In the genomic region with DNA sequence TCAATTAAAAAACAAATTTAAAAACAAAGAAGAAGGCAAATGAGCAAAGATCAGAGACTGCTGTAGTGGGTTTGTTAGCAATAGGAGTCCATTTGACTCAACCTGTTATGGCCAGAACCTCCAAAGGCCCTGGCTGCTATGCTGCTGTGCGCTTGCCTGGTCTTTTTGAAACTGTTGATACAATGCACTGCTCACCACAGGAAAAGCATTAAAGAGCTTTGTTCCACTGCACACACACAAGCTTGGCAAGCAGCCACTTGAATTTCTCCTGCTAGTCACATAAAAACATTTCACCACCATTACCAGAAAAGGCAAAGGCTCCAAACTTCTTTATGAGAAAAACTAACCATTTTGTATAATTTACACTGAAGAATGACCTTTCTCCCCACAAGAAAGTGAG, we compare ENCODE assay signal across 16 cellular contexts.
DNase-seq lines count a peak whose midpoint lies in the region; ATAC-seq, FAIRE-seq and TF ChIP-seq lines count a peak whose summit lies in the region.
"Had no signal": no experiment of that assay in that cellular context is flagged by ENCODE, and none has a peak within 500 bp of the region (broad histone marks: within the 10 kb centered on the region; RNA-seq: fewer than 3 reads in every experiment).

No MANE protein-coding gene starts in this region.

- H3K9me1 ChIP-seq in endothelial cell of umbilical vein (replicated peaks; ENCODE audit: control insufficient read depth, extremely low read depth, insufficient read depth, low read length): no peaks in the 10 kb centered on the region

- in situ Hi-C loops in GM13977 (cut with MboI; ENCODE audit: low pct_unique_long_range_greater_than_20kb, low sequenced_read_pairs, unreplicated experiment): no loop called here

- H3K79me2 ChIP-seq in endothelial cell of umbilical vein (ENCODE audit: control insufficient read depth, insufficient read depth, low read length): no peaks in the 10 kb centered on the region
- H3K79me2 ChIP-seq: parathyroid adenoma had no signal

- no peak overlapping the region for H3K4me2 ChIP-seq in endothelial cell of umbilical vein (ENCODE audit: insufficient read depth, low read length)
- H3K4me2 ChIP-seq: BLaER1 had no signal

- H3K27me3 ChIP-seq in endothelial cell of umbilical vein (ENCODE audit: control insufficient read depth in 2 of 2, insufficient read depth in 2 of 2, low read length in 2 of 2): no peaks in the 10 kb centered on the region
- H3K27me3 ChIP-seq: adrenal gland, BLaER1, testis had no signal

- CTCF ChIA-PET in endothelial cell of umbilical vein (lab: Charles Lee): no interaction called here

- no peak for TF ChIP-seq CTCF in endothelial cell of umbilical vein (IDR thresholded peaks at IDR 0.05; ENCODE audit: extremely low read depth in 1 of 2, insufficient read depth in 1 of 2, low read depth in 1 of 2, low read length in 2 of 2)
- TF ChIP-seq CTCF in GM13977 (IDR thresholded peaks at IDR 0.05; ENCODE audit: extremely low read depth, insufficient read depth, missing control alignments): no peak

- intact Hi-C loops in endothelial cell of umbilical vein (cut with micrococcal nuclease): no loop called here

- no peak overlapping the region for H3K27ac ChIP-seq in endothelial cell of umbilical vein (ENCODE audit: insufficient read depth, low read depth, low read length)
- H3K27ac ChIP-seq: adrenal gland, BLaER1, parathyroid adenoma, testis had no signal

- no peaks in the 10 kb centered on the region for H4K20me1 ChIP-seq in endothelial cell of umbilical vein (replicated peaks; ENCODE audit: control insufficient read depth, extremely low read depth, insufficient read depth, low read length)
- H4K20me1 ChIP-seq: BLaER1 had no signal

- no peaks in the 10 kb centered on the region for H3K36me3 ChIP-seq in endothelial cell of umbilical vein (ENCODE audit: control insufficient read depth in 2 of 2, extremely low read depth in 1 of 2, insufficient read depth in 2 of 2, low read length in 2 of 2)
- H3K36me3 ChIP-seq: adrenal gland, BLaER1 had no signal

- no peak for FAIRE-seq in endothelial cell of umbilical vein (lab: Jason Lieb, UNC)
- no peak for FAIRE-seq in H54 (lab: Jason Lieb, UNC)

- H3K4me3 ChIP-seq in endothelial cell of umbilical vein (replicated peaks in 1 of 3; ENCODE audit: insufficient read depth in 1 of 3, low read depth in 1 of 3, low read length in 3 of 3): no peak overlapping the region
- H3K4me3 ChIP-seq: adrenal gland, BLaER1, testis had no signal

- H2AFZ ChIP-seq in endothelial cell of umbilical vein (ENCODE audit: low read depth, low read length): no peak overlapping the region
- H2AFZ ChIP-seq: parathyroid adenoma had no signal

- ATAC-seq in HG03432 (IDR thresholded peaks at IDR 0.05; ENCODE audit: unreplicated experiment): peak; percentile 48
- ATAC-seq: HCT116 had no signal

- BruUV-seq in endothelial cell of umbilical vein (replicated peaks; lab: Mats Ljungman, UMichigan): no TSS peak

- no peaks in the 10 kb centered on the region for H3K4me1 ChIP-seq in endothelial cell of umbilical vein (ENCODE audit: control insufficient read depth, extremely low read depth, insufficient read depth, low read length)
- H3K4me1 ChIP-seq: adrenal gland, BLaER1, parathyroid adenoma, testis had no signal

- no peak overlapping the region for H3K9ac ChIP-seq in endothelial cell of umbilical vein (replicated peaks; ENCODE audit: extremely low read depth, insufficient read depth, low read length)
- H3K9ac ChIP-seq: BLaER1, parathyroid adenoma had no signal

- dilution Hi-C loops in endothelial cell of umbilical vein (cut with MboI; ENCODE audit: extremely low pct_ligation_motif_present, low sequenced_read_pairs): no loop called here

- peak; percentile 89 for DNase-seq in NCI-H748 (lab: John Stamatoyannopoulos, UW; ENCODE audit: unreplicated experiment)
- peak; percentile 1 for DNase-seq in endothelial cell of umbilical vein (ENCODE audit: low read depth, low spot score)
- DNase-seq in occipital lobe (lab: John Stamatoyannopoulos, UW): peak; percentile 20
- no peak for DNase-seq in HK-2 (ENCODE audit: unreplicated experiment)
- no peak for DNase-seq in effector CD8-positive, alpha-beta T cell (lab: John Stamatoyannopoulos, UW)
- DNase-seq in GM13977 (ENCODE audit: low spot score): no peak
- DNase-seq in H54 (ENCODE audit: insufficient read length, low spot score): no peak
- DNase-seq: adrenal gland, left ventricle myocardium superior, OCI-M1, T1000, testis had no signal

- no peaks in the 10 kb centered on the region for H3K9me3 ChIP-seq in endothelial cell of umbilical vein (replicated peaks; ENCODE audit: control insufficient read depth, insufficient read depth, low read length)
- H3K9me3 ChIP-seq: adrenal gland, BLaER1, testis had no signal

- TF ChIP-seq POLR2A in endothelial cell of umbilical vein (IDR thresholded peaks at IDR 0.05; ENCODE audit: low read depth, low read length) (no peak), H54 (IDR thresholded peaks at IDR 0.05; ENCODE audit: low read depth, low read length) (no peak)

- POLR2A ChIA-PET in endothelial cell of umbilical vein (lab: Charles Lee): no interaction called here

TF ChIP-seq in endothelial cell of umbilical vein, 7 proteins besides CTCF, POLR2A, EP300 and RAD21:
- no peak for TF ChIP-seq JUN (IDR thresholded peaks at IDR 0.05; ENCODE audit: borderline replicate concordance, insufficient read depth, insufficient read length, low read depth)
- TF ChIP-seq FOS (IDR thresholded peaks at IDR 0.05; ENCODE audit: borderline replicate concordance, insufficient read depth, low read length): no peak
- no peak for TF ChIP-seq MYC (IDR thresholded peaks at IDR 0.05; ENCODE audit: low read depth, low read length)
- TF ChIP-seq POLR2AphosphoS5 (IDR thresholded peaks at IDR 0.05; ENCODE audit: insufficient read depth, low read depth, low read length): no peak
- TF ChIP-seq EZH2 (IDR thresholded peaks at IDR 0.05; ENCODE audit: borderline replicate concordance, low read depth, low read length, severe bottlenecking): no peak
- no peak for TF ChIP-seq GATA2 (IDR thresholded peaks at IDR 0.05; ENCODE audit: insufficient read depth, insufficient read length, low read depth, low read length)
- TF ChIP-seq, protein P1, sequence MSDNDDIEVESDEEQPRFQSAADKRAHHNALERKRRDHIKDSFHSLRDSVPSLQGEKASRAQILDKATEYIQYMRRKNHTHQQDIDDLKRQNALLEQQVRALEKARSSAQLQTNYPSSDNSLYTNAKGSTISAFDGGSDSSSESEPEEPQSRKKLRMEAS (IDR thresholded peaks at IDR 0.05; ENCODE audit: insufficient read depth, insufficient read length): no peak

Comparison
In these comparisons a context has a peak if more than half of its experiments do, and no peak if none do; other contexts are left out.
1. DNase-seq: peak in NCI-H748 (single experiment), endothelial cell of umbilical vein (single experiment) and occipital lobe (single experiment); none in HK-2 (single experiment), effector CD8-positive, alpha-beta T cell (single experiment), GM13977 (single experiment) and H54 (single experiment).